8 cellular contexts compared by ENCODE assay signal in the genomic region with DNA sequence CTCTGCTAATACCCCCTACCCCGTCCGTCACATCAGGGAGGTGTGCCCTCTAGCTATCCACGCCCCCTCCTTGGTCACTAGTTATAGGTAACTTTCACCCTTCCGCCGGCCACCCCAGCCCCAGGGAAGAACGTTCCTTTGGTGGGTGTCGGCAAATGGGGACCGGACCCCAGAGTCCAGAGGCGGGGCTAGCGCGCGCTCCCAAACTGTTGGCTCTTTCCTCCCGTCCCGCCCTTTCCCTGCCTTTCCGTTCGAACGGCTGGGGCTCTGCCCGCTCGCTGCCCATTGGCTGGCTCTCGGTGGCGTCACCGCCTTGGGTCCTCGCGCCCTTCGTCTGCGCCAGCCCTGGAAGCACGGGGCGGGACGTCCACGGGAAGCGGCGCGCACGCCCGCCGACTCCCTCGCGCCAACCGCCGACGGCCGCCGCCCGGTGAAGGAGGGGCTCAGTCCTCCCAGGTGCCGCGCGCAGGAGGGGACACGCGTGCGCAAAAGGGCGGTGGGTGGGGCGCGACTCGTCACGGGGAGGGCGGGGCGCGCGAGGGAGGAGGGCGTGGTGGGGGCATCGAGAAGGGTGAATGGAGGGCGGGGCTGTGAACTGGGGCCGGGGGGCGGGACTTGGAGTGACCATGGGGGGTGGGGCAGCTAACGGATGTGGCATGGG. TPM values are rescaled to one million over a fixed set of nuclear protein-coding genes. Genes with fewer than 3 reads are reported as not detected.
DNase-seq lines count a peak whose midpoint lies in the region; ATAC-seq and TF ChIP-seq lines count a peak whose summit lies in the region.

No MANE protein-coding gene starts in this region.

- no peaks in the 10 kb centered on the region for H3K9me3 ChIP-seq in CD4-positive, CD25-positive, alpha-beta regulatory T cell (ENCODE audit: control insufficient read depth in 2 of 2, low read length in 2 of 2)
- H3K9me3 ChIP-seq in right lobe of liver, result no peaks in the 10 kb centered on the region

- ATAC-seq in CD4-positive, CD25-positive, alpha-beta regulatory T cell (ENCODE audit: low read depth in 2 of 2), result peak; percentile 81 to 82
- ATAC-seq in GM19438 (IDR thresholded peaks at IDR 0.05; ENCODE audit: low read depth, unreplicated experiment), result peak; percentile 71
- peak; percentile 72 for ATAC-seq in HG03565 (IDR thresholded peaks at IDR 0.05; ENCODE audit: unreplicated experiment)
- ATAC-seq in right lobe of liver, result peak; percentile 83 to 92 (median 89)

- no peaks in the 10 kb centered on the region for H3K27me3 ChIP-seq in CD4-positive, CD25-positive, alpha-beta regulatory T cell (ENCODE audit: control insufficient read depth, insufficient read depth, low read length)
- H3K27me3 ChIP-seq in right lobe of liver, result no peaks in the 10 kb centered on the region

- peak overlapping the region; percentile 79 for H3K4me3 ChIP-seq in CD4-positive, CD25-positive, alpha-beta regulatory T cell (ENCODE audit: low read depth, low read length)
- H3K4me3 ChIP-seq in right lobe of liver, result peak overlapping the region; percentile 98 to 100 (median 99)

- intact Hi-C loops in dendritic cell treated with granulocyte-macrophage colony-stimulating factor and Interleukin-4, amounts not matched to agents 40 ng/mL and 50 ng/mL, for 4 days (cut with micrococcal nuclease), result loop anchor here (1.0 to 5.0 kb wide), 2 partner anchors 19 to 42 kb away; a partner anchor contains a TSS
- intact Hi-C loops in right lobe of liver (cut with DNase I), result no loop called here

- H3K36me3 ChIP-seq in CD4-positive, CD25-positive, alpha-beta regulatory T cell (ENCODE audit: control insufficient read depth, insufficient read depth, low read length), result peaks cover 24% of the 10 kb centered on the region
- peaks cover 0 to 18% (median 1%) of the 10 kb centered on the region in 4 donors for H3K36me3 ChIP-seq in right lobe of liver

- peaks cover 25% of the 10 kb centered on the region for H3K36me3 Mint-ChIP-seq in CD4-positive, CD25-positive, alpha-beta regulatory T cell
- H3K36me3 Mint-ChIP-seq in dendritic cell treated with granulocyte-macrophage colony-stimulating factor and Interleukin-4, amounts not matched to agents 40 ng/mL and 50 ng/mL, for 4 days (ENCODE audit: low read depth), result peaks cover 35% of the 10 kb centered on the region

- TF ChIP-seq CTCF in right lobe of liver (IDR thresholded peaks at IDR 0.05), result no peak

- H3K4me1 Mint-ChIP-seq in CD4-positive, CD25-positive, alpha-beta regulatory T cell, result peaks cover 10 to 58% (median 38%) of the 10 kb centered on the region in 4 donors
- peaks cover 40% of the 10 kb centered on the region for H3K4me1 Mint-ChIP-seq in dendritic cell treated with granulocyte-macrophage colony-stimulating factor and Interleukin-4, amounts not matched to agents 40 ng/mL and 50 ng/mL, for 4 days (ENCODE audit: low read depth)

- peak; percentile 96 to 98 (median 97) for DNase-seq in CD4-positive, CD25-positive, alpha-beta regulatory T cell
- DNase-seq in NCI-H748 treated with DMSO at 0.1 percent for 48 hours (lab: John Stamatoyannopoulos, UW) (peak; percentile 97), right lobe of liver (peak; percentile 99)
- peak; percentile 91 to 94 for DNase-seq in activated CD4-positive, alpha-beta T cell treated with anti-CD3 and anti-CD28 coated beads, Interleukin-2, amount 50 U/mL, for 4 hours
- DNase-seq in stimulated activated CD4-positive, alpha-beta T cell treated with anti-CD3 and anti-CD28 coated beads, Interleukin-4, amount 100 ng/mL, for 1 hour, result peak; percentile 97

- H3K4me3 Mint-ChIP-seq in CD4-positive, CD25-positive, alpha-beta regulatory T cell, result peak overlapping the region; percentile 91 to 94 (median 93)
- peak overlapping the region; percentile 82 for H3K4me3 Mint-ChIP-seq in dendritic cell treated with granulocyte-macrophage colony-stimulating factor and Interleukin-4, amounts not matched to agents 40 ng/mL and 50 ng/mL, for 4 days

- no peaks in the 10 kb centered on the region for H3K9me3 Mint-ChIP-seq in CD4-positive, CD25-positive, alpha-beta regulatory T cell
- no peaks in the 10 kb centered on the region for H3K9me3 Mint-ChIP-seq in dendritic cell treated with granulocyte-macrophage colony-stimulating factor and Interleukin-4, amounts not matched to agents 40 ng/mL and 50 ng/mL, for 4 days

- H3K27ac Mint-ChIP-seq in CD4-positive, CD25-positive, alpha-beta regulatory T cell, result peak overlapping the region; percentile 97 to 99 (median 99)
- peak overlapping the region; percentile 94 for H3K27ac Mint-ChIP-seq in dendritic cell treated with granulocyte-macrophage colony-stimulating factor and Interleukin-4, amounts not matched to agents 40 ng/mL and 50 ng/mL, for 4 days

- peak overlapping the region; percentile 99 for H3K27ac ChIP-seq in CD4-positive, CD25-positive, alpha-beta regulatory T cell (ENCODE audit: insufficient read depth, low read length, poor library complexity, severe bottlenecking)
- H3K27ac ChIP-seq in right lobe of liver, result peak overlapping the region; percentile 93 to 96 (median 94)

- peaks cover 45% of the 10 kb centered on the region for H3K4me1 ChIP-seq in CD4-positive, CD25-positive, alpha-beta regulatory T cell (ENCODE audit: control insufficient read depth, insufficient read depth, low read length, poor library complexity, severe bottlenecking)
- H3K4me1 ChIP-seq in right lobe of liver, result peaks cover 0 to 10% (median 4%) of the 10 kb centered on the region in 4 donors

- TF ChIP-seq POLR2A in right lobe of liver (IDR thresholded peaks at IDR 0.05), result peak; percentile 78

- H3K27me3 Mint-ChIP-seq in CD4-positive, CD25-positive, alpha-beta regulatory T cell, result peaks cover 5% of the 10 kb centered on the region
- no peaks in the 10 kb centered on the region for H3K27me3 Mint-ChIP-seq in dendritic cell treated with granulocyte-macrophage colony-stimulating factor and Interleukin-4, amounts not matched to agents 40 ng/mL and 50 ng/mL, for 4 days

- 2% methylated on average over 21 of the region's 65 CpGs for WGBS in right lobe of liver (ENCODE audit: insufficient coverage, low coverage, low lambda C conversion rate, missing lambda C conversion rate)

RNA-seq across cellular contexts. Expression of a gene that starts 0.6 kb away (rescaled TPM):
- total RNA-seq in CD4-positive, CD25-positive, alpha-beta regulatory T cell, result 403 TPM
- polyA plus RNA-seq in CD4-positive, CD25-positive, alpha-beta regulatory T cell, result 10 to 100 TPM; 41.5 to 72.2 (median 64.1) TPM
- total RNA-seq in right lobe of liver, result 10 to 100 TPM; 14.7 to 21.3 (median 18.3) TPM

RNA-seq across cellular contexts. Expression of a gene that starts 7.7 kb away (rescaled TPM):
- total RNA-seq in CD4-positive, CD25-positive, alpha-beta regulatory T cell, result 202 TPM
- 100 to 1,000 TPM; 435 to 529 (median 489) TPM for polyA plus RNA-seq in CD4-positive, CD25-positive, alpha-beta regulatory T cell
- 100 to 1,000 TPM in 3 of 6 experiments, 10 to 100 TPM in 3; 81.4 to 114 (median 97.4) TPM for total RNA-seq in right lobe of liver

RNA-seq across cellular contexts. Expression of a gene that starts 9.7 kb away (rescaled TPM):
- 81.4 TPM for total RNA-seq in CD4-positive, CD25-positive, alpha-beta regulatory T cell
- under 1 TPM; 0.48 to 0.82 (median 0.63) TPM for polyA plus RNA-seq in CD4-positive, CD25-positive, alpha-beta regulatory T cell
- total RNA-seq in right lobe of liver, result 1 to 10 TPM; 1.8 to 4.1 (median 2.8) TPM

RNA-seq across cellular contexts. Expression of a gene that starts 18.6 kb away (rescaled TPM):
- 8.7 TPM for total RNA-seq in CD4-positive, CD25-positive, alpha-beta regulatory T cell
- 1 to 10 TPM in 3 of 4 donors, under 1 TPM in 1; 0.41 to 3.9 (median 1.3) TPM for polyA plus RNA-seq in CD4-positive, CD25-positive, alpha-beta regulatory T cell
- 1 to 10 TPM in 3 of 6 experiments, under 1 TPM in 2, not detected in 1; 0.29 to 4.4 (median 1.3) TPM for total RNA-seq in right lobe of liver

RNA-seq across cellular contexts. Expression of a gene that starts 44.2 kb away (rescaled TPM):
- total RNA-seq in CD4-positive, CD25-positive, alpha-beta regulatory T cell, result 8.6 TPM
- 10 to 100 TPM in 1 of 4 donors, 1 to 10 TPM in 3; 4.5 to 11.7 (median 6.8) TPM for polyA plus RNA-seq in CD4-positive, CD25-positive, alpha-beta regulatory T cell
- 1 to 10 TPM; 2.5 to 3.8 (median 2.9) TPM for total RNA-seq in right lobe of liver

Comparison
In these comparisons a context has a peak if more than half of its experiments do, and no peak if none do; other contexts are left out.
1. Peak in every context shown above with its lines: DNase-seq, ATAC-seq, H3K4me3 ChIP-seq and H3K27ac ChIP-seq.
2. RNA of a gene that starts 0.6 kb away (total RNA-seq): 403 TPM in CD4-positive, CD25-positive, alpha-beta regulatory T cell (single experiment); 14.7 to 21.3 TPM in right lobe of liver; every median in the first group is over 10 times any median in the second.
3. RNA of a gene that starts 9.7 kb away (total RNA-seq): 81.4 TPM in CD4-positive, CD25-positive, alpha-beta regulatory T cell (single experiment); 1.8 to 4.1 TPM in right lobe of liver; every median in the first group is over 10 times any median in the second.